Comparison of ENCODE assay signal across 22 cellular contexts in genomic region chr20:22623211-22623610, GRCh38. TPM values are rescaled to one million over a fixed set of nuclear protein-coding genes. Genes with fewer than 3 reads are reported as not detected.
A peak's percentile ranks its signal among the peaks of the same experiment; 100 is the strongest.
DNase-seq lines count a peak whose midpoint lies in the region; ATAC-seq and TF ChIP-seq lines count a peak whose summit lies in the region.
"Had no signal": no experiment of that assay in that cellular context is flagged by ENCODE, and none has a peak within 500 bp of the region (broad histone marks: within the 10 kb centered on the region; RNA-seq: fewer than 3 reads in every experiment).

No MANE protein-coding gene starts in this region.

- TF ChIP-seq CTCF in HCT116 (IDR thresholded peaks at IDR 0.05 in 2 of 3, conservative IDR thresholded peaks at IDR 0.05 in 1 of 3; ENCODE audit: borderline replicate concordance in 1 of 3, insufficient read depth in 1 of 3, low read depth in 2 of 3, low read length in 2 of 3) (peak in 2 of 3 experiments; percentile 11 to 24; a peak in 1 of 6 replicates), RWPE2 (IDR thresholded peaks at IDR 0.05; ENCODE audit: poor library complexity, severe bottlenecking) (no peak), fibroblast of pulmonary artery (IDR thresholded peaks at IDR 0.05; ENCODE audit: low read length, missing control alignments) (no peak), PC-9 (conservative IDR thresholded peaks at IDR 0.05) (no peak)

- H3K4me2 ChIP-seq in BLaER1 treated with 17β-estradiol and CSF1 and Interleukin-3, amounts not matched to agents 10 nM and 100 nM = peak overlapping the region in 10 of 11 experiments; percentile 4 to 45 (median 27); a peak in 11 of 22 replicates
- H3K4me2 ChIP-seq in HCT116 (ENCODE audit: low read length) = no peak overlapping the region
- no peak overlapping the region for H3K4me2 ChIP-seq in PC-9

- H3K27me3 ChIP-seq in BLaER1 treated with 17β-estradiol and CSF1 and Interleukin-3, amounts not matched to agents 10 nM and 100 nM = no peaks in the 10 kb centered on the region
- H3K27me3 ChIP-seq in HCT116 (ENCODE audit: insufficient read depth, low read length) (peaks cover 12% of the 10 kb centered on the region), RWPE2 (ENCODE audit: insufficient read depth, poor library complexity, severe bottlenecking) (no peaks in the 10 kb centered on the region), PC-9 (ENCODE audit: insufficient read depth, low read depth) (no peaks in the 10 kb centered on the region)
- H3K27me3 ChIP-seq: pancreas had no signal

- no peaks in the 10 kb centered on the region for H3K9me3 Mint-ChIP-seq in activated naive CD8-positive, alpha-beta T cell treated with anti-CD3 and anti-CD28 coated beads for 36 hours
- H3K9me3 Mint-ChIP-seq: effector memory CD8-positive, alpha-beta T cell had no signal

- H3F3A ChIP-seq in PC-9 (ENCODE audit: insufficient read depth, low read depth) = no peaks in the 10 kb centered on the region

- H3K27ac ChIP-seq in BLaER1 treated with 17β-estradiol and CSF1 and Interleukin-3, amounts not matched to agents 10 nM and 100 nM = no peak overlapping the region
- H3K27ac ChIP-seq in HCT116 (ENCODE audit: low read depth, low read length) (no peak overlapping the region), RWPE2 (ENCODE audit: poor library complexity, severe bottlenecking) (no peak overlapping the region), PC-9 (no peak overlapping the region)
- H3K27ac ChIP-seq: pancreas, SK-N-MC had no signal

- CTCF ChIA-PET in HCT116 (lab: Charles Lee) = interaction anchor here (1.6 kb wide), 1 partner anchor 36 kb away, joined by 3 read pairs; no protein-coding TSS in a partner anchor
- CTCF ChIA-PET in PC-9 (lab: Charles Lee) = no interaction called here

- no peaks in the 10 kb centered on the region for H3K36me3 ChIP-seq in BLaER1 treated with 17β-estradiol and CSF1 and Interleukin-3, amounts not matched to agents 10 nM and 100 nM
- H3K36me3 ChIP-seq in HCT116 (ENCODE audit: control insufficient read depth in 1 of 2, insufficient read depth in 2 of 2, low read length in 2 of 2) = no peaks in the 10 kb centered on the region
- H3K36me3 ChIP-seq in RWPE2 (ENCODE audit: low read depth) = no peaks in the 10 kb centered on the region
- H3K36me3 ChIP-seq in PC-9 (ENCODE audit: low read depth) = no peaks in the 10 kb centered on the region
- H3K36me3 ChIP-seq: pancreas had no signal

- DNase-seq in HCT116 (ENCODE audit: low read depth, low spot score) (peak; percentile 27), RWPE2 (ENCODE audit: low spot score) (no peak), fibroblast of pulmonary artery (ENCODE audit: low read depth) (peak; percentile 8), PC-9 (no peak), AG08395 (ENCODE audit: low spot score) (no peak)
- no peak for DNase-seq in activated naive CD8-positive, alpha-beta T cell treated with anti-CD3 and anti-CD28 coated beads for 36 hours
- no peak for DNase-seq in stimulated activated CD4-positive, alpha-beta T cell treated with anti-CD3 and anti-CD28 coated beads, Interleukin-15, amount 100 ng/mL, for 24 hours
- DNase-seq: activated CD4-positive, alpha-beta T cell treated with anti-CD3 and anti-CD28 coated beads for 48 hours; activated gamma-delta T cell treated with Interleukin-2 at 50 U/mL for 16 hours; anterior cingulate cortex; cerebellar nuclear complex; effector memory CD8-positive, alpha-beta T cell; foreskin fibroblast; Karpas-422; left ventricle myocardium superior; NCI-H1436; NCI-H524 treated with DMSO at 0.1 percent for 48 hours had no signal

- no peak overlapping the region for H3K9ac ChIP-seq in BLaER1 treated with 17β-estradiol and CSF1 and Interleukin-3, amounts not matched to agents 10 nM and 100 nM
- no peak overlapping the region for H3K9ac ChIP-seq in HCT116 (ENCODE audit: low read length)

- POLR2A ChIA-PET in HCT116 (lab: Charles Lee) (no interaction called here), PC-9 (lab: Charles Lee; ENCODE audit: unreplicated experiment) (no interaction called here)

- H3K79me2 ChIP-seq in HCT116 (ENCODE audit: insufficient read depth, low read length) (no peaks in the 10 kb centered on the region), PC-9 (ENCODE audit: low read depth) (no peaks in the 10 kb centered on the region)

- H4K20me1 ChIP-seq in BLaER1 treated with 17β-estradiol and CSF1 and Interleukin-3, amounts not matched to agents 10 nM and 100 nM = no peaks in the 10 kb centered on the region
- H4K20me1 ChIP-seq in HCT116 (ENCODE audit: insufficient read depth) = no peaks in the 10 kb centered on the region
- no peaks in the 10 kb centered on the region for H4K20me1 ChIP-seq in PC-9 (ENCODE audit: insufficient read depth)

- ATAC-seq in HCT116 = peak; percentile 75
- ATAC-seq in RWPE2 (ENCODE audit: low read depth) = peak; percentile 31; the same call in 2 of the 3 replicates
- ATAC-seq: effector memory CD8-positive, alpha-beta T cell; left ventricle myocardium superior had no signal

- H3K36me3 Mint-ChIP-seq in activated naive CD8-positive, alpha-beta T cell treated with anti-CD3 and anti-CD28 coated beads for 36 hours = no peaks in the 10 kb centered on the region

- H3K9me3 ChIP-seq in BLaER1 treated with 17β-estradiol and CSF1 and Interleukin-3, amounts not matched to agents 10 nM and 100 nM (replicated peaks in 1 of 11) = no peaks in the 10 kb centered on the region
- H3K9me3 ChIP-seq in HCT116 (ENCODE audit: control insufficient read depth in 1 of 2, insufficient read depth in 1 of 2, low read depth in 1 of 2, low read length in 2 of 2) = no peaks in the 10 kb centered on the region
- no peaks in the 10 kb centered on the region for H3K9me3 ChIP-seq in RWPE2 (ENCODE audit: severe bottlenecking)
- H3K9me3 ChIP-seq in PC-9 (ENCODE audit: insufficient read depth, low read depth) = peaks cover 3% of the 10 kb centered on the region; the same call in 1 of the 2 replicates
- H3K9me3 ChIP-seq: pancreas had no signal

- H3K4me3 Mint-ChIP-seq in activated naive CD8-positive, alpha-beta T cell treated with anti-CD3 and anti-CD28 coated beads for 36 hours = no peak overlapping the region
- H3K4me3 Mint-ChIP-seq: effector memory CD8-positive, alpha-beta T cell had no signal

- no peaks in the 10 kb centered on the region for H3K27me3 Mint-ChIP-seq in activated naive CD8-positive, alpha-beta T cell treated with anti-CD3 and anti-CD28 coated beads for 36 hours
- H3K27me3 Mint-ChIP-seq: effector memory CD8-positive, alpha-beta T cell had no signal

- no peak overlapping the region for H2AFZ ChIP-seq in HCT116 (ENCODE audit: low read depth, low read length, poor library complexity, severe bottlenecking)
- no peak overlapping the region for H2AFZ ChIP-seq in PC-9

- H3K9me2 ChIP-seq in HCT116 (ENCODE audit: insufficient read depth) (no peaks in the 10 kb centered on the region), PC-9 (ENCODE audit: insufficient read depth) (no peaks in the 10 kb centered on the region)

- no peak overlapping the region for H3K27ac Mint-ChIP-seq in activated naive CD8-positive, alpha-beta T cell treated with anti-CD3 and anti-CD28 coated beads for 36 hours
- H3K27ac Mint-ChIP-seq: effector memory CD8-positive, alpha-beta T cell had no signal

- TF ChIP-seq POLR2A in HCT116 (IDR thresholded peaks at IDR 0.05; ENCODE audit: borderline replicate concordance, extremely low read depth, insufficient read depth, insufficient read length) = no peak

- RAD21 ChIA-PET in HCT116 (lab: Charles Lee; ENCODE audit: low non-redundant PET in 1 of 2, low total read pairs in 2 of 2, uncharacterized antibody in 2 of 2, unreplicated experiment in 2 of 2) = no interaction called here

- H3K4me1 Mint-ChIP-seq in activated naive CD8-positive, alpha-beta T cell treated with anti-CD3 and anti-CD28 coated beads for 36 hours = no peaks in the 10 kb centered on the region

- TF ChIP-seq RAD21 in HCT116 (IDR thresholded peaks at IDR 0.05; ENCODE audit: low read depth) = no peak

- peaks cover 0 to 11% (median 6%) of the 10 kb centered on the region in 10 experiments; a peak in 13 of 20 replicates for H3K4me1 ChIP-seq in BLaER1 treated with 17β-estradiol and CSF1 and Interleukin-3, amounts not matched to agents 10 nM and 100 nM
- H3K4me1 ChIP-seq in HCT116 (ENCODE audit: control insufficient read depth in 1 of 2, insufficient read depth in 2 of 2, low read length in 2 of 2) = no peaks in the 10 kb centered on the region
- no peaks in the 10 kb centered on the region for H3K4me1 ChIP-seq in RWPE2 (ENCODE audit: insufficient read depth, poor library complexity, severe bottlenecking)
- peaks cover 12% of the 10 kb centered on the region; the same call in 1 of the 2 replicates for H3K4me1 ChIP-seq in PC-9 (replicated peaks; ENCODE audit: insufficient read depth)
- H3K4me1 ChIP-seq: pancreas had no signal

- intact Hi-C loops in HCT116 (cut with micrococcal nuclease) = no loop called here
- intact Hi-C loops in PC-9 (cut with micrococcal nuclease; ENCODE audit: unreplicated experiment) = no loop called here

- BruUV-seq in HCT116 (replicated peaks; lab: Mats Ljungman, UMichigan) (no TSS peak), PC-9 (replicated peaks; lab: Mats Ljungman, UMichigan) (no TSS peak)

- no peak overlapping the region for H3K4me3 ChIP-seq in BLaER1 treated with 17β-estradiol and CSF1 and Interleukin-3, amounts not matched to agents 10 nM and 100 nM
- H3K4me3 ChIP-seq in HCT116 (replicated peaks in 1 of 2; ENCODE audit: low read depth in 1 of 2, low read length in 2 of 2) (no peak overlapping the region), RWPE2 (ENCODE audit: severe bottlenecking) (no peak overlapping the region), fibroblast of pulmonary artery (replicated peaks; ENCODE audit: low read depth, low read length) (no peak overlapping the region), PC-9 (no peak overlapping the region)
- H3K4me3 ChIP-seq: pancreas, SK-N-MC had no signal

TF ChIP-seq in HCT116, 20 proteins besides CTCF, POLR2A, EP300 and RAD21:
- peak; percentile 51; the same call in 1 of the 2 replicates for TF ChIP-seq MAX (IDR thresholded peaks at IDR 0.05)
- no peak for TF ChIP-seq ELF1 (IDR thresholded peaks at IDR 0.05; ENCODE audit: borderline replicate concordance, low read depth)

RNA-seq across cellular contexts. Expression of gene FOXA2, which starts 38.8 kb away (rescaled TPM):
- total RNA-seq in HCT116 (2021; ENCODE audit: unreplicated experiment) (0.10 TPM), PC-9 (2021) (not detected in 2 replicates)
- polyA plus RNA-seq in HCT116 (2012) = 0.04 TPM in 1 of 2 replicates, not detected in the other
- total RNA-seq in activated naive CD8-positive, alpha-beta T cell treated with anti-CD3 and anti-CD28 coated beads for 36 hours = not detected
- total RNA-seq: left ventricle myocardium superior, myocyte, subcutaneous adipose tissue had no signal

Comparison
In these comparisons a context has a peak if more than half of its experiments do, and no peak if none do; other contexts are left out.
1. H3K4me2 ChIP-seq: peak in BLaER1 treated with 17β-estradiol and CSF1 and Interleukin-3, amounts not matched to agents 10 nM and 100 nM (10 of 11); none in HCT116 (single experiment) and PC-9 (single experiment).
2. DNase-seq: peak in HCT116 (single experiment) and fibroblast of pulmonary artery (single experiment); none in RWPE2 (single experiment), PC-9 (0 of 2), AG08395 (single experiment), activated naive CD8-positive, alpha-beta T cell treated with anti-CD3 and anti-CD28 coated beads for 36 hours (single experiment) and stimulated activated CD4-positive, alpha-beta T cell treated with anti-CD3 and anti-CD28 coated beads, Interleukin-15, amount 100 ng/mL, for 24 hours (single experiment).
3. CTCF ChIP-seq: peak in HCT116 (2 of 3); none in RWPE2 (single experiment), fibroblast of pulmonary artery (single experiment) and PC-9 (single experiment).